9 cellular contexts compared by ENCODE assay signal in the genomic region with DNA sequence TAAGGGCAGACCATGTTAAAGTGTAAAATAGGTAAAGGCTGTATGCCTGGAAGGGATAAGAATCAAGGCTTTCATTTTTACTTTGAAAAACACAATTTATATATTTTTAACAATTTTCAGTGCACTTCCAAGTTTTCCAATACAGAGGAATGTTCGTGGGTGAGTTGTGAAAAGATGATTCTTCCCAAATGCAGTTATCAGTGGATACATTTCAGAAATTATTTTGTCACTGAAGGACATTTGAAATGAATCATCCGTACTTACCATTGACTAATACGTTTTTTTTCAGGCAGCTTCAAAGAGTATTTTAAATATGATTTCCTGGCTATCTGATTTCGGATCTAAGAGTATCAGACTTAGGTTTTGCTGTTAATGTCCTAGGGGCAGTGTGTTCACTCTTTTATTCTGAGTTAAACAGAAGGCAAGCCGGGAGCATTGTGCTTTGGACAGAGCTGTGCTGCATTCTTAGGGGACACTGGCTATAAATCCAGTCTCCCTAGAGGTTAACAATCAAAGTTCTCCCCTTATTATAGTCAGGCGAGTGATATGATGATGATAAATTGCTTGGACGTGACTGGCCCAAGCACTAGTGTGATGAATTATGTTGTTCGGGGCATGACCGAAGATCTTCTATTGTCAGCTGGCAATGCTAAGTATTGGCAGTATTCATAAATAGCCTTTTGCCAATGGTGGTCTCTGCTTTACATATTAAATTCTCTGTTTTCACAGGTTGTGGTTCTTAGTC. TPM values are rescaled to one million over a fixed set of nuclear protein-coding genes. Genes with fewer than 3 reads are reported as not detected.
DNase-seq lines count a peak whose midpoint lies in the region; ATAC-seq and TF ChIP-seq lines count a peak whose summit lies in the region.
"Had no signal": no experiment of that assay in that cellular context is flagged by ENCODE, and none has a peak within 500 bp of the region (broad histone marks: within the 10 kb centered on the region; RNA-seq: fewer than 3 reads in every experiment).

No MANE protein-coding gene starts in this region.

- no peak overlapping the region for H2BK15ac ChIP-seq in IMR-90 (ENCODE audit: low read depth, low read length)

- no peak for TF ChIP-seq CTCF in CD4-positive, alpha-beta T cell (IDR thresholded peaks at IDR 0.05)
- TF ChIP-seq CTCF in IMR-90 (conservative IDR thresholded peaks at IDR 0.05; ENCODE audit: low read depth, low read length) (no peak), body of pancreas (IDR thresholded peaks at IDR 0.05) (no peak), testis (IDR thresholded peaks at IDR 0.05) (no peak)

- H4K5ac ChIP-seq in IMR-90 (ENCODE audit: low read depth, low read length) = no peak overlapping the region

- peaks cover 71% of the 10 kb centered on the region for H3K36me3 Mint-ChIP-seq in CD4-positive, alpha-beta T cell (ENCODE audit: low read depth)
- peaks cover 14% of the 10 kb centered on the region for H3K36me3 Mint-ChIP-seq in memory B cell

- H3K4ac ChIP-seq in IMR-90 (ENCODE audit: low read depth, low read length) = no peak overlapping the region

- in situ Hi-C loops in IMR-90 (cut with MboI; ENCODE audit: low sequenced_read_pairs) = no loop called here

- H3K27me3 ChIP-seq in CD4-positive, alpha-beta T cell (ENCODE audit: control insufficient read depth, insufficient read depth, low read length) = no peaks in the 10 kb centered on the region
- H3K27me3 ChIP-seq in IMR-90 (ENCODE audit: control insufficient read depth, insufficient read depth, low read length) (no peaks in the 10 kb centered on the region), body of pancreas (no peaks in the 10 kb centered on the region), testis (no peaks in the 10 kb centered on the region)

- no peak overlapping the region for H3K4me2 ChIP-seq in IMR-90 (ENCODE audit: low read depth, low read length)

- H3K9me3 Mint-ChIP-seq in CD4-positive, alpha-beta T cell = no peaks in the 10 kb centered on the region
- no peaks in the 10 kb centered on the region for H3K9me3 Mint-ChIP-seq in memory B cell

- H3K23ac ChIP-seq in IMR-90 (ENCODE audit: low read depth, low read length) = no peak overlapping the region

- peak overlapping the region; percentile 52 for H3K4me3 Mint-ChIP-seq in CD4-positive, alpha-beta T cell
- no peak overlapping the region for H3K4me3 Mint-ChIP-seq in memory B cell

- H3K18ac ChIP-seq in IMR-90 (ENCODE audit: low read depth, low read length) = no peak overlapping the region

- no peak overlapping the region for H2AK5ac ChIP-seq in IMR-90 (ENCODE audit: low read depth, low read length)

- POLR2A ChIA-PET in CD4-positive, alpha-beta T cell (lab: Charles Lee) = no interaction called here
- POLR2A ChIA-PET in IMR-90 (lab: Charles Lee; ENCODE audit: unreplicated experiment) = no interaction called here

- H3K36me3 ChIP-seq in IMR-90 (ENCODE audit: control insufficient read depth, insufficient read depth, low read length) (no peaks in the 10 kb centered on the region), body of pancreas (replicated peaks in 1 of 2; ENCODE audit: insufficient read depth in 1 of 2, low read depth in 2 of 2) (no peaks in the 10 kb centered on the region), testis (ENCODE audit: low read depth, missing control alignments) (no peaks in the 10 kb centered on the region)

- no peak for ATAC-seq in CD4-positive, alpha-beta T cell (ENCODE audit: poor library complexity)
- ATAC-seq in IMR-90 (ENCODE audit: low read depth) = no peak
- no peak for ATAC-seq in body of pancreas
- no peak for ATAC-seq in memory B cell (ENCODE audit: low read depth)
- no peak for ATAC-seq in Right ventricle myocardium inferior
- no peak for ATAC-seq in GM18868 (IDR thresholded peaks at IDR 0.05; ENCODE audit: unreplicated experiment)

- no peaks in the 10 kb centered on the region for H3K9me3 ChIP-seq in CD4-positive, alpha-beta T cell (ENCODE audit: control insufficient read depth, low read length)
- H3K9me3 ChIP-seq in IMR-90 (ENCODE audit: control insufficient read depth, insufficient read depth, low read length) (no peaks in the 10 kb centered on the region), body of pancreas (no peaks in the 10 kb centered on the region), testis (no peaks in the 10 kb centered on the region)

- CTCF ChIA-PET in CD4-positive, alpha-beta T cell (lab: Charles Lee) = no interaction called here
- CTCF ChIA-PET in IMR-90 (lab: Yijun Ruan, JAX) = no interaction called here

- no peak overlapping the region for H2AK9ac ChIP-seq in IMR-90 (replicated peaks; ENCODE audit: low read depth, low read length, poor library complexity)

- H3K4me1 Mint-ChIP-seq in CD4-positive, alpha-beta T cell (ENCODE audit: low read depth) = peaks cover 56% of the 10 kb centered on the region
- H3K4me1 Mint-ChIP-seq in memory B cell = peaks cover 38% of the 10 kb centered on the region

- DNase-seq in CD4-positive, alpha-beta T cell = no peak
- DNase-seq in IMR-90 = peak; percentile 19
- no peak for DNase-seq in body of pancreas
- DNase-seq in memory B cell (ENCODE audit: low spot score in 2 of 2) = no peak
- no peak for DNase-seq in stimulated activated naive CD4-positive, alpha-beta T cell treated with Interleukin-2 at 50 U/mL for 16 hours (lab: John Stamatoyannopoulos, UW)
- DNase-seq in testis = no peak
- DNase-seq in Right ventricle myocardium inferior (ENCODE audit: missing footprints) = no peak
- DNase-seq: activated CD4-positive, alpha-beta T cell treated with anti-CD3 and anti-CD28 coated beads for 1 hour had no signal

- no peaks in the 10 kb centered on the region for H3K79me1 ChIP-seq in IMR-90 (ENCODE audit: low read depth in 1 of 2, low read length in 2 of 2)

- intact Hi-C loops in CD4-positive, alpha-beta T cell (cut with DNase I, micrococcal nuclease) = loop anchor here in 1 of 2 experiments (10.0 kb wide), 1 partner anchor 714 kb away; no protein-coding TSS in a partner anchor
- intact Hi-C loops in IMR-90 (cut with micrococcal nuclease) = no loop called here
- intact Hi-C loops in body of pancreas (cut with DNase I) = no loop called here
- intact Hi-C loops in testis (cut with DNase I; ENCODE audit: low total_unique reads) = no loop called here
- intact Hi-C loops in Right ventricle myocardium inferior (cut with DNase I) = no loop called here

- H2BK5ac ChIP-seq in IMR-90 (ENCODE audit: low read depth, low read length, poor library complexity, severe bottlenecking) = no peak overlapping the region

- H3K27ac ChIP-seq in CD4-positive, alpha-beta T cell (ENCODE audit: low read depth, low read length) = no peak overlapping the region
- H3K27ac ChIP-seq in IMR-90 (ENCODE audit: insufficient read depth, low read length) = no peak overlapping the region
- H3K27ac ChIP-seq in body of pancreas = peak overlapping the region; percentile 80 to 91 (median 86)
- no peak overlapping the region for H3K27ac ChIP-seq in testis

- H4K8ac ChIP-seq in IMR-90 (ENCODE audit: low read depth in 2 of 2, low read length in 2 of 2) = no peak overlapping the region

- TF ChIP-seq RAD21 in IMR-90 (IDR thresholded peaks at IDR 0.05; ENCODE audit: low read length) = no peak

- no peaks in the 10 kb centered on the region for H4K20me1 ChIP-seq in IMR-90 (ENCODE audit: insufficient read depth, low read length)

- TF ChIP-seq POLR2A in IMR-90 (IDR thresholded peaks at IDR 0.05; ENCODE audit: low read depth, low read length) = no peak
- no peak for TF ChIP-seq POLR2A in body of pancreas (IDR thresholded peaks at IDR 0.05)
- no peak for TF ChIP-seq POLR2A in testis (IDR thresholded peaks at IDR 0.05)

- no peak overlapping the region for H3K4me3 ChIP-seq in IMR-90 (ENCODE audit: insufficient read depth, low read depth, low read length)
- H3K4me3 ChIP-seq in body of pancreas = no peak overlapping the region
- H3K4me3 ChIP-seq in testis = no peak overlapping the region

- peak overlapping the region; percentile 14 for H3K27ac Mint-ChIP-seq in CD4-positive, alpha-beta T cell
- peak overlapping the region; percentile 35 for H3K27ac Mint-ChIP-seq in memory B cell

- H3K9me1 ChIP-seq in IMR-90 (ENCODE audit: insufficient read depth, low read length) = no peaks in the 10 kb centered on the region

- no peaks in the 10 kb centered on the region for H3K4me1 ChIP-seq in IMR-90 (ENCODE audit: control insufficient read depth, insufficient read depth, low read length)
- H3K4me1 ChIP-seq in body of pancreas = peaks cover 60% of the 10 kb centered on the region
- peaks cover 4% of the 10 kb centered on the region for H3K4me1 ChIP-seq in testis

- WGBS in IMR-90 (ENCODE audit: extremely low coverage in 2 of 2, insufficient read length in 1 of 2), 2 experiments = no CpG with 5 or more reads among the region's 9 CpGs
- 32 to 33% methylated on average over 9 of the region's 9 CpGs for WGBS in body of pancreas, 2 donors
- 41 to 42% methylated on average over 9 of the region's 9 CpGs for WGBS in testis, 2 donors

- H2BK120ac ChIP-seq in IMR-90 (ENCODE audit: low read depth, low read length) = no peak overlapping the region

- no peak overlapping the region for H2AFZ ChIP-seq in IMR-90 (replicated peaks; ENCODE audit: low read length, poor library complexity)

- H3K9ac ChIP-seq in IMR-90 (ENCODE audit: low read depth, low read length) = no peak overlapping the region

- no peaks in the 10 kb centered on the region for H3K27me3 Mint-ChIP-seq in CD4-positive, alpha-beta T cell
- no peaks in the 10 kb centered on the region for H3K27me3 Mint-ChIP-seq in memory B cell

- no TSS peak for BruUV-seq in IMR-90 (replicated peaks; lab: Mats Ljungman, UMichigan)

- H2BK20ac ChIP-seq in IMR-90 (ENCODE audit: low read depth, low read length) = no peak overlapping the region

- no peak overlapping the region for H3K56ac ChIP-seq in IMR-90 (ENCODE audit: extremely low read depth, insufficient read depth, low read length)

- dilution Hi-C loops in IMR-90 (cut with HindIII; ENCODE audit: low sequenced_read_pairs, unreplicated experiment) = no loop called here

- H4K91ac ChIP-seq in IMR-90 (ENCODE audit: insufficient read depth, low read depth, low read length) = no peak overlapping the region

- no peak overlapping the region for H3K14ac ChIP-seq in IMR-90 (replicated peaks; ENCODE audit: low read depth, low read length)

TF ChIP-seq in IMR-90, 13 proteins besides CTCF, POLR2A, EP300 and RAD21 (continues in another document):
- no peak for TF ChIP-seq CEBPB (IDR thresholded peaks at IDR 0.05; ENCODE audit: low read depth, low read length)
- no peak for TF ChIP-seq BHLHE40 (IDR thresholded peaks at IDR 0.05; ENCODE audit: low read depth, low read length)
- TF ChIP-seq RCOR1 (IDR thresholded peaks at IDR 0.05; ENCODE audit: insufficient replicate concordance, low read length) = no peak

RNA-seq across cellular contexts. Expression of gene PTER, which starts 4.5 kb away (rescaled TPM):
- 1 to 10 TPM; 8.2 to 9.7 TPM for total RNA-seq in CD4-positive, alpha-beta T cell
- total RNA-seq in IMR-90 (2012; rRNA removed) (5.0 and 6.9 TPM in 2 replicates), body of pancreas (10 to 100 TPM in 1 of 2 donors, 1 to 10 TPM in 1; 6.3 to 17.6 TPM), testis (1 to 10 TPM; 4.2 to 5.8 TPM), Right ventricle myocardium inferior (23.0 TPM)
- polyA plus RNA-seq in IMR-90 (2012; rRNA removed) (1.9 and 2.1 TPM in 2 replicates), testis (ENCODE audit: insufficient read depth, low read depth, low replicate concordance) (3.7 TPM)
- polyA plus RNA-seq in IMR-90 (2012; cell fraction: cytosol; rRNA removed) = 0.51 and 0.84 TPM in 2 replicates
- 0.34 and 1.4 TPM in 2 replicates for polyA plus RNA-seq in IMR-90 (2012; cell fraction: nucleus; rRNA removed; ENCODE audit: low replicate concordance)

Comparison
In these comparisons a context has a peak if more than half of its experiments do, and no peak if none do; other contexts are left out.
1. H3K27ac ChIP-seq: peak in body of pancreas (4 of 4); none in CD4-positive, alpha-beta T cell (single experiment), IMR-90 (single experiment) and testis (0 of 2).